In genomic region chr1:94559921-94560320, GRCh38 we compare ENCODE assay signal across 14 cellular contexts. TPM values are rescaled to one million over a fixed set of nuclear protein-coding genes. Genes with fewer than 3 reads are reported as not detected.
"Had no signal": no experiment of that assay in that cellular context is flagged by ENCODE, and none has a peak within 500 bp of the region (broad histone marks: within the 10 kb centered on the region; RNA-seq: fewer than 3 reads in every experiment).

No MANE protein-coding gene starts in this region.

- H3K27ac ChIP-seq: colonic mucosa, heart left ventricle, testis had no signal

- H3K9me3 ChIP-seq: colonic mucosa, gastroesophageal sphincter, heart left ventricle, testis had no signal

- FAIRE-seq: TTC549 had no signal

- H3K27me3 ChIP-seq: colonic mucosa, gastroesophageal sphincter, heart left ventricle, testis had no signal

- ATAC-seq: gastroesophageal sphincter; heart left ventricle; natural killer cell treated with Interleukin-12 subunit alpha and Interleukin-12 subunit beta and Interleukin-15 and Interleukin-18, amount 100 ng/mL, for 72 hours; sciatic nerve; stimulated activated memory B cell treated with anti-CD40 and anti-IgM and Interleukin-4, amounts not matched to agents 10 μg/mL and 1 μg/mL and 100 μg/mL, for 72 hours had no signal

- H3K36me3 ChIP-seq: colonic mucosa, gastroesophageal sphincter, heart left ventricle had no signal

- DNase-seq: activated CD4-positive, alpha-beta T cell treated with anti-CD3 and anti-CD28 coated beads, Interleukin-2, amount 50 U/mL, for 48 hours; activated naive CD4-positive, alpha-beta T cell; activated naive CD8-positive, alpha-beta T cell treated with anti-CD3 and anti-CD28 coated beads, Interleukin-2, amount 10 ng/mL, durations not matched to agents 7 days and 5 days; activated T-cell treated with anti-CD3 and anti-CD28 coated beads for 4 hours; colonic mucosa; erythroblast; heart left ventricle; stimulated activated CD4-positive, alpha-beta T cell treated with anti-CD3 and anti-CD28 coated beads, Interleukin-4, amount 100 ng/mL, for 4 hours; testis had no signal

- H3K4me3 ChIP-seq: colonic mucosa, gastroesophageal sphincter, heart left ventricle, testis had no signal

- H3K4me1 ChIP-seq: colonic mucosa, heart left ventricle had no signal

RNA-seq across cellular contexts. Expression of gene F3, which starts 18.4 kb away (rescaled TPM):
- total RNA-seq: natural killer cell treated with Interleukin-12 subunit alpha and Interleukin-12 subunit beta and Interleukin-15 and Interleukin-18, amount 100 ng/mL, for 72 hours had no signal
